ENCODE assay signal across 13 cellular contexts in the genomic region with DNA sequence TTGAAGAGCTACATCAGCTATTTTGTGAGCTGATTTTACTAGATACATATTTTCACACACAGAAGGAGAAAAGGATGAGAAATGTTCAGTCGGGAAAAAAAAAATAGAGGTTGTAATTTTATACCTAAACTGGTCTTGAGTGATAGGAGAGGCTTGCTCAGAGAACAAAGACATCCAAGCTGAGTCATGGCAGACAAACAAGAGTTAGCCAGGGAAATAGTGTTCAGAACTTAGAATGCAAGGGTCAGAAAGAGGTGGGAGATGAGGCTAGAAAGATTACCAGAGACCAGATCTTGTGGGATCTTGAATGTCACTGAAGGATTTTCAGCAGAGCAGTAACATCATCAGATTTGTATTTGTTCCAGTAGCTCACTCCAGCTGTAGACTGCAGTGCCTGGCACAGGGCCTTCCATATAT.
DNase-seq lines count a peak whose midpoint lies in the region; ATAC-seq and TF ChIP-seq lines count a peak whose summit lies in the region.
"Had no signal": no experiment of that assay in that cellular context is flagged by ENCODE, and none has a peak within 500 bp of the region (broad histone marks: within the 10 kb centered on the region; RNA-seq: fewer than 3 reads in every experiment).

No MANE protein-coding gene starts in this region.

- H3K4me3 ChIP-seq in GM23338 (no peak overlapping the region), SK-N-SH (ENCODE audit: low read depth in 2 of 2, low read length in 1 of 2) (no peak overlapping the region), fibroblast of mammary gland (ENCODE audit: control insufficient read depth, low read depth, low read length) (no peak overlapping the region), gastrocnemius medialis (no peak overlapping the region), BE2C (ENCODE audit: low read depth, low read length) (no peak overlapping the region)

- no peak for TF ChIP-seq POLR2A in gastrocnemius medialis (IDR thresholded peaks at IDR 0.05)

- H2AFZ ChIP-seq in GM23338 (no peak overlapping the region), SK-N-SH (ENCODE audit: low read depth) (0 out of 2 replicates have a peak overlapping the region, but pooled peaks have one; percentile 27)

- WGBS in SK-N-SH (ENCODE audit: low lambda C conversion rate): 7% methylated on average over 1 of the region's 1 CpG

- H3K27ac ChIP-seq in GM23338 (ENCODE audit: low read depth): no peak overlapping the region
- peak overlapping the region in 1 of 2 experiments; percentile 66; a peak in 2 of 4 replicates for H3K27ac ChIP-seq in SK-N-SH (ENCODE audit: low read depth in 2 of 2, low read length in 1 of 2)
- peak overlapping the region in 2 of 4 donors; percentile 49 to 65 for H3K27ac ChIP-seq in gastrocnemius medialis

- H3K9me2 ChIP-seq in GM23338 (ENCODE audit: insufficient read depth) (no peaks in the 10 kb centered on the region), SK-N-SH (no peaks in the 10 kb centered on the region)

- no peak for TF ChIP-seq EP300 in SK-N-SH (IDR thresholded peaks at IDR 0.05; ENCODE audit: borderline replicate concordance in 1 of 2, low read depth in 1 of 2, low read length in 1 of 2)

- H3K27me3 ChIP-seq in GM23338 (ENCODE audit: insufficient read depth): no peaks in the 10 kb centered on the region
- no peaks in the 10 kb centered on the region for H3K27me3 ChIP-seq in SK-N-SH (ENCODE audit: insufficient read depth)
- no peaks in the 10 kb centered on the region for H3K27me3 ChIP-seq in gastrocnemius medialis
- H3K27me3 ChIP-seq in BE2C: no peaks in the 10 kb centered on the region

- no peaks in the 10 kb centered on the region for H3K36me3 ChIP-seq in GM23338 (ENCODE audit: insufficient read depth)
- no peaks in the 10 kb centered on the region for H3K36me3 ChIP-seq in SK-N-SH (replicated peaks in 1 of 2; ENCODE audit: control insufficient read depth in 1 of 2, insufficient read depth in 2 of 2, low read length in 1 of 2)
- H3K36me3 ChIP-seq in gastrocnemius medialis: no peaks in the 10 kb centered on the region
- no peaks in the 10 kb centered on the region; the same call in 1 of the 2 replicates for H3K36me3 ChIP-seq in BE2C

- no peaks in the 10 kb centered on the region for H3K4me1 ChIP-seq in GM23338 (ENCODE audit: insufficient read depth)
- peaks cover 3 to 27% of the 10 kb centered on the region in 2 experiments; a peak in 3 of 4 replicates for H3K4me1 ChIP-seq in SK-N-SH (ENCODE audit: control insufficient read depth in 1 of 2, insufficient read depth in 2 of 2, low read depth in 1 of 2, low read length in 1 of 2)
- peaks cover 9 to 46% of the 10 kb centered on the region in 2 donors for H3K4me1 ChIP-seq in gastrocnemius medialis
- H3K4me1 ChIP-seq in BE2C: peaks cover 4% of the 10 kb centered on the region

- peaks cover 12% of the 10 kb centered on the region for H3K36me3 Mint-ChIP-seq in GM23338 (ENCODE audit: low read depth)

- no peak overlapping the region for H3K9ac ChIP-seq in SK-N-SH

- H3K79me2 ChIP-seq in GM23338 (replicated peaks; ENCODE audit: insufficient read depth) (no peaks in the 10 kb centered on the region), SK-N-SH (ENCODE audit: insufficient read depth) (peaks cover 9% of the 10 kb centered on the region; the same call in 1 of the 2 replicates)

- intact Hi-C loops in gastrocnemius medialis (cut with DNase I; ENCODE audit: low total_unique reads): no loop called here

- DNase-seq in GM23338 (ENCODE audit: low spot score): no peak
- no peak for DNase-seq in SK-N-SH
- peak; percentile 54 for DNase-seq in fibroblast of mammary gland (ENCODE audit: low read depth)
- DNase-seq in gastrocnemius medialis: no peak
- no peak for DNase-seq in UCSD-AML1 (lab: John Stamatoyannopoulos, UW; ENCODE audit: unreplicated experiment)
- no peak for DNase-seq in BE2C
- DNase-seq in T-helper 1 cell: no peak
- DNase-seq: activated CD4-positive, alpha-beta T cell treated with anti-CD3 and anti-CD28 coated beads for 4 hours; NCI-H1048; stimulated activated CD4-positive, alpha-beta T cell treated with anti-CD3 and anti-CD28 coated beads, Interleukin-12 subunit alpha, Interleukin-12 subunit beta, amount 100 ng/mL, for 4 hours; stimulated activated naive CD4-positive, alpha-beta T cell had no signal

- H3K9me3 ChIP-seq in SK-N-SH (no peaks in the 10 kb centered on the region), gastrocnemius medialis (no peaks in the 10 kb centered on the region), BE2C (no peaks in the 10 kb centered on the region)

- H3K27ac Mint-ChIP-seq in GM23338: peak overlapping the region; percentile 57
- H3K27ac Mint-ChIP-seq: activated naive CD4-positive, alpha-beta T cell treated with anti-CD3 and anti-CD28 coated beads, Interleukin-2, amount 50 U/mL, for 72 hours had no signal

- CTCF ChIA-PET in SK-N-SH (lab: Yijun Ruan, JAX): interaction anchor here (1.4 to 9.7 kb wide), 2 partner anchors 12 to 136 kb away, joined by 3 to 165 read pairs; partner anchors contain the start of gene DIP2B

- H3K9me3 Mint-ChIP-seq in GM23338: no peaks in the 10 kb centered on the region
- H3K9me3 Mint-ChIP-seq: activated naive CD4-positive, alpha-beta T cell treated with anti-CD3 and anti-CD28 coated beads, Interleukin-2, amount 50 U/mL, for 72 hours had no signal

- peaks cover 12% of the 10 kb centered on the region for H3K4me1 Mint-ChIP-seq in GM23338

- POLR2A ChIA-PET in SK-N-SH (lab: Yijun Ruan, JAX): interaction anchor here (0.7 to 0.9 kb wide), 2 partner anchors 34 to 134 kb away, joined by 3 to 4 read pairs; no protein-coding TSS in a partner anchor

- H4K20me1 ChIP-seq in GM23338 (replicated peaks; ENCODE audit: insufficient read depth): no peaks in the 10 kb centered on the region
- no peaks in the 10 kb centered on the region for H4K20me1 ChIP-seq in SK-N-SH (ENCODE audit: insufficient read depth)

- no peak overlapping the region for H3K4me3 Mint-ChIP-seq in GM23338

- peaks cover 11% of the 10 kb centered on the region for H3K27me3 Mint-ChIP-seq in GM23338 (ENCODE audit: insufficient read depth, low read depth, poor library complexity)

- in situ Hi-C loops in gastrocnemius medialis (cut with MboI; ENCODE audit: low sequenced_read_pairs in 4 of 4): loop anchor here in 1 of 4 donors (5.0 kb wide), 1 partner anchor 140 kb away; the partner anchor contains the start of gene DIP2B

- TF ChIP-seq CTCF in GM23338 (conservative IDR thresholded peaks at IDR 0.05; ENCODE audit: low read depth in 2 of 2) (no peak), SK-N-SH (IDR thresholded peaks at IDR 0.05) (no peak), fibroblast of mammary gland (conservative IDR thresholded peaks at IDR 0.05; ENCODE audit: control insufficient read depth, insufficient read depth, low read depth, low read length) (no peak), gastrocnemius medialis (IDR thresholded peaks at IDR 0.05 in 4 of 5, conservative IDR thresholded peaks at IDR 0.05 in 1 of 5) (no peak), BE2C (IDR thresholded peaks at IDR 0.05; ENCODE audit: low read depth, low read length) (no peak)

- no peak for ATAC-seq in GM23338
- ATAC-seq in gastrocnemius medialis: peak; percentile 59 to 65
- ATAC-seq in HG03460 (IDR thresholded peaks at IDR 0.05; ENCODE audit: unreplicated experiment): no peak
- ATAC-seq: activated naive CD4-positive, alpha-beta T cell treated with anti-CD3 and anti-CD28 coated beads, Interleukin-2, amount 50 U/mL, for 72 hours had no signal

- H3K4me2 ChIP-seq in GM23338 (no peak overlapping the region), SK-N-SH (peak overlapping the region; percentile 2; the same call in 1 of the 2 replicates)

- no peaks in the 10 kb centered on the region for H3F3A ChIP-seq in GM23338 (replicated peaks; ENCODE audit: low read depth)
- H3F3A ChIP-seq in SK-N-SH (replicated peaks; ENCODE audit: insufficient read depth): peaks cover 9% of the 10 kb centered on the region

- no peak for TF ChIP-seq RAD21 in SK-N-SH (IDR thresholded peaks at IDR 0.05; ENCODE audit: low read length)

TF ChIP-seq in SK-N-SH, 30 proteins besides CTCF, POLR2A, EP300 and RAD21 (continues in another document):
- TF ChIP-seq CHD2 (IDR thresholded peaks at IDR 0.05; ENCODE audit: low read length, partially characterized antibody): no peak
- 0 out of 2 replicates have a peak, but pooled peaks have one; percentile 36 for TF ChIP-seq YY1 (IDR thresholded peaks at IDR 0.05; ENCODE audit: low read depth)
- TF ChIP-seq FOXJ3 (CRISPR knock-in tag; IDR thresholded peaks at IDR 0.05): no peak
- TF ChIP-seq RCOR1 (IDR thresholded peaks at IDR 0.05; ENCODE audit: low read length): no peak
- no peak for TF ChIP-seq GABPA (IDR thresholded peaks at IDR 0.05; ENCODE audit: low read depth)
- peak; percentile 49; the same call in 1 of the 2 replicates for TF ChIP-seq FOSL2 (IDR thresholded peaks at IDR 0.05; ENCODE audit: borderline replicate concordance, low read depth)
- no peak for TF ChIP-seq ELF1 (IDR thresholded peaks at IDR 0.05)
- no peak for TF ChIP-seq EZH2phosphoT487 (IDR thresholded peaks at IDR 0.05; ENCODE audit: borderline replicate concordance, low read depth)
- no peak for TF ChIP-seq SIN3A (IDR thresholded peaks at IDR 0.05; ENCODE audit: borderline replicate concordance, low read depth, low read length)
- no peak for TF ChIP-seq SMC3 (IDR thresholded peaks at IDR 0.05; ENCODE audit: low read depth, low read length)
- TF ChIP-seq TCF12 (IDR thresholded peaks at IDR 0.05): peak; percentile 42
- TF ChIP-seq TEAD4 (IDR thresholded peaks at IDR 0.05; ENCODE audit: borderline replicate concordance, insufficient read depth): no peak
- TF ChIP-seq, protein P1, sequence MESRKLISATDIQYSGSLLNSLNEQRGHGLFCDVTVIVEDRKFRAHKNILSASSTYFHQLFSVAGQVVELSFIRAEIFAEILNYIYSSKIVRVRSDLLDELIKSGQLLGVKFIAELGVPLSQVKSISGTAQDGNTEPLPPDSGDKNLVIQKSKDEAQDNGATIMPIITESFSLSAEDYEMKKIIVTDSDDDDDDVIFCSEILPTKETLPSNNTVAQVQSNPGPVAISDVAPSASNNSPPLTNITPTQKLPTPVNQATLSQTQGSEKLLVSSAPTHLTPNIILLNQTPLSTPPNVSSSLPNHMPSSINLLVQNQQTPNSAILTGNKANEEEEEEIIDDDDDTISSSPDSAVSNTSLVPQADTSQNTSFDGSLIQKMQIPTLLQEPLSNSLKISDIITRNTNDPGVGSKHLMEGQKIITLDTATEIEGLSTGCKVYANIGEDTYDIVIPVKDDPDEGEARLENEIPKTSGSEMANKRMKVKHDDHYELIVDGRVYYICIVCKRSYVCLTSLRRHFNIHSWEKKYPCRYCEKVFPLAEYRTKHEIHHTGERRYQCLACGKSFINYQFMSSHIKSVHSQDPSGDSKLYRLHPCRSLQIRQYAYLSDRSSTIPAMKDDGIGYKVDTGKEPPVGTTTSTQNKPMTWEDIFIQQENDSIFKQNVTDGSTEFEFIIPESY (IDR thresholded peaks at IDR 0.05; ENCODE audit: borderline replicate concordance, low read depth): no peak
- no peak for TF ChIP-seq MAX (IDR thresholded peaks at IDR 0.05; ENCODE audit: low read depth)
- no peak for TF ChIP-seq NRF1 (IDR thresholded peaks at IDR 0.05; ENCODE audit: low read depth, low read length)

Comparison
In these comparisons a context has a peak if more than half of its experiments do, and no peak if none do; other contexts are left out.
1. ATAC-seq: peak in gastrocnemius medialis (2 of 2); none in GM23338 (single experiment) and HG03460 (single experiment).